Comparison of ENCODE assay signal across 20 cellular contexts in genomic region chr16:58419241-58420012, GRCh38. TPM values are rescaled to one million over a fixed set of nuclear protein-coding genes. Genes with fewer than 3 reads are reported as not detected.
A peak's percentile ranks its signal among the peaks of the same experiment; 100 is the strongest.
DNase-seq lines count a peak whose midpoint lies in the region; ATAC-seq and TF ChIP-seq lines count a peak whose summit lies in the region.
"Had no signal": no experiment of that assay in that cellular context is flagged by ENCODE, and none has a peak within 500 bp of the region (broad histone marks: within the 10 kb centered on the region; RNA-seq: fewer than 3 reads in every experiment).

No MANE protein-coding gene starts in this region.

- H3K4me3 ChIP-seq in heart right ventricle (no peak overlapping the region), NT2/D1 (ENCODE audit: insufficient read length, low read depth) (no peak overlapping the region), iPS-20b (ENCODE audit: low read length) (no peak overlapping the region; the same call in 1 of the 2 replicates), thymus (ENCODE audit: low read length) (no peak overlapping the region), trophoblast cell (ENCODE audit: low read depth, low read length) (no peak overlapping the region)
- H3K4me3 ChIP-seq: A549, coronary artery, skin epidermis, vagina had no signal

- no peak for TF ChIP-seq CTCF in heart right ventricle (IDR thresholded peaks at IDR 0.05)

- DNase-seq in heart right ventricle (no peak), left ventricle myocardium superior (no peak), NT2/D1 (ENCODE audit: low read depth, low spot score) (peak; percentile 32), SHP77 (lab: John Stamatoyannopoulos, UW) (no peak), trophoblast cell (no peak)
- DNase-seq in stimulated activated CD4-positive, alpha-beta T cell treated with anti-CD3 and anti-CD28 coated beads, Interleukin-1b, Interleukin-23, amount 100 ng/mL, for 48 hours = no peak
- DNase-seq: activated naive CD8-positive, alpha-beta T cell treated with anti-CD3 and anti-CD28 coated beads, Interleukin-2, amount 10 ng/mL, durations not matched to agents 7 days and 5 days; C1 segment of cervical spinal cord; GF-D8; NCI-H1417; NCI-H774; stimulated activated CD4-positive, alpha-beta T cell treated with anti-CD3 and anti-CD28 coated beads, Interleukin-4, amount 100 ng/mL, for 4 hours had no signal

- no peak overlapping the region for H3K4ac ChIP-seq in trophoblast cell (ENCODE audit: low read depth, low read length)

- H4K12ac ChIP-seq in trophoblast cell (ENCODE audit: low read depth, low read length) = no peak overlapping the region

- no peak overlapping the region for H3K23ac ChIP-seq in trophoblast cell (ENCODE audit: low read length)

- H3K4me1 ChIP-seq in heart right ventricle = peaks cover 0 to 59% (median 18%) of the 10 kb centered on the region in 9 donors
- H3K4me1 ChIP-seq in NT2/D1 (ENCODE audit: insufficient read depth, insufficient read length) = peaks cover 6% of the 10 kb centered on the region
- H3K4me1 ChIP-seq in iPS-20b (ENCODE audit: insufficient read depth, low read length) = peaks cover 7% of the 10 kb centered on the region; the same call in 1 of the 2 replicates
- no peaks in the 10 kb centered on the region for H3K4me1 ChIP-seq in thymus (ENCODE audit: control insufficient read depth, insufficient read depth, low read length)
- H3K4me1 ChIP-seq in trophoblast cell (ENCODE audit: control insufficient read depth in 1 of 2, insufficient read depth in 2 of 2, low read length in 2 of 2) = no peaks in the 10 kb centered on the region
- H3K4me1 ChIP-seq: A549, parathyroid adenoma, vagina had no signal

- no peaks in the 10 kb centered on the region for H3K9me3 ChIP-seq in heart right ventricle
- H3K9me3 ChIP-seq in NT2/D1 (ENCODE audit: insufficient read depth, low read length) = no peaks in the 10 kb centered on the region
- no peaks in the 10 kb centered on the region for H3K9me3 ChIP-seq in iPS-20b (ENCODE audit: insufficient read depth, low read depth, low read length)
- no peaks in the 10 kb centered on the region for H3K9me3 ChIP-seq in thymus (ENCODE audit: control insufficient read depth)
- H3K9me3 ChIP-seq in trophoblast cell (ENCODE audit: insufficient read depth, low read depth, low read length) = no peaks in the 10 kb centered on the region
- H3K9me3 ChIP-seq: A549, vagina had no signal

- intact Hi-C loops in heart right ventricle (cut with DNase I) (loop anchor here in 4 of 10 donors (2.0 to 10.0 kb wide), 3 partner anchors 33 to 75 kb away; no protein-coding TSS in a partner anchor), left ventricle myocardium superior (cut with micrococcal nuclease) (no loop called here)

- H3K9ac ChIP-seq in NT2/D1 (ENCODE audit: insufficient read length, low read depth) = peak overlapping the region; percentile 4
- peak overlapping the region; percentile 45; the same call in 1 of the 2 replicates for H3K9ac ChIP-seq in iPS-20b (ENCODE audit: low read depth, low read length)
- H3K9ac ChIP-seq in trophoblast cell (ENCODE audit: low read length) = no peak overlapping the region
- H3K9ac ChIP-seq: parathyroid adenoma had no signal

- H2BK5ac ChIP-seq in trophoblast cell (ENCODE audit: low read depth, low read length, poor library complexity) = no peak overlapping the region

- H2BK12ac ChIP-seq in trophoblast cell (ENCODE audit: low read length) = no peak overlapping the region

- H4K8ac ChIP-seq in trophoblast cell (ENCODE audit: low read depth, low read length) = no peak overlapping the region

- no peak overlapping the region for H2AFZ ChIP-seq in trophoblast cell (ENCODE audit: insufficient read depth, low read length, poor library complexity)
- H2AFZ ChIP-seq: parathyroid adenoma had no signal

- H3K27me3 ChIP-seq in heart right ventricle (peaks cover 0 to 13% (median 0%) of the 10 kb centered on the region in 7 donors), NT2/D1 (ENCODE audit: insufficient read depth, insufficient read length) (no peaks in the 10 kb centered on the region), iPS-20b (ENCODE audit: insufficient read depth, low read length) (no peaks in the 10 kb centered on the region), thymus (ENCODE audit: control insufficient read depth, insufficient read depth) (no peaks in the 10 kb centered on the region), trophoblast cell (ENCODE audit: insufficient read depth, low read length) (no peaks in the 10 kb centered on the region)
- H3K27me3 ChIP-seq: vagina had no signal

- no peak overlapping the region for H3K18ac ChIP-seq in trophoblast cell (ENCODE audit: low read length)

- H3K79me1 ChIP-seq in trophoblast cell (ENCODE audit: low read length) = no peaks in the 10 kb centered on the region

- no peak overlapping the region for H2AK5ac ChIP-seq in trophoblast cell (ENCODE audit: low read length)

- H3K27ac ChIP-seq in heart right ventricle = peak overlapping the region; percentile 54 to 95 (median 92)
- H3K27ac ChIP-seq in iPS-20b (ENCODE audit: low read length) = no peak overlapping the region
- H3K27ac ChIP-seq in thymus (ENCODE audit: low read depth) = peak overlapping the region; percentile 65
- no peak overlapping the region for H3K27ac ChIP-seq in trophoblast cell (ENCODE audit: low read depth, low read length)
- H3K27ac ChIP-seq: A549, coronary artery, parathyroid adenoma, vagina had no signal

- no peak overlapping the region for H3K14ac ChIP-seq in trophoblast cell (ENCODE audit: low read length)

- 59 to 74% methylated on average over 16 of the region's 16 CpGs for WGBS in heart right ventricle, 2 donors
- 93% methylated on average over 16 of the region's 16 CpGs for WGBS in thymus
- no CpG with 5 or more reads among the region's 16 CpGs for WGBS in trophoblast cell (ENCODE audit: extremely low coverage, insufficient coverage, insufficient read length)

- ATAC-seq in heart right ventricle (peak in 1 of 8 donors; percentile 4), left ventricle myocardium superior (no peak)
- ATAC-seq: activated T-helper 17 cell treated with anti-CD3 and anti-CD28 coated beads, Interleukin-2, amount 50 U/mL, for 72 hours had no signal

- H3K79me2 ChIP-seq in trophoblast cell (ENCODE audit: control insufficient read depth, insufficient read depth, low read length, poor library complexity) = no peaks in the 10 kb centered on the region
- H3K79me2 ChIP-seq: parathyroid adenoma had no signal

- H3K36me3 ChIP-seq in heart right ventricle (no peaks in the 10 kb centered on the region), NT2/D1 (ENCODE audit: insufficient read depth, insufficient read length, low read length) (no peaks in the 10 kb centered on the region), iPS-20b (ENCODE audit: insufficient read depth, low read depth, low read length) (no peaks in the 10 kb centered on the region), thymus (ENCODE audit: control insufficient read depth, insufficient read depth) (no peaks in the 10 kb centered on the region), trophoblast cell (ENCODE audit: control insufficient read depth in 1 of 2, insufficient read depth in 2 of 2, low read length in 2 of 2) (no peaks in the 10 kb centered on the region)
- H3K36me3 ChIP-seq: vagina had no signal

- no peak overlapping the region for H4K91ac ChIP-seq in trophoblast cell (ENCODE audit: low read depth, low read length)

- H2BK120ac ChIP-seq in trophoblast cell (ENCODE audit: insufficient read depth, low read length, poor library complexity) = no peak overlapping the region

- H3K4me2 ChIP-seq in trophoblast cell (ENCODE audit: low read length) = no peak overlapping the region
- H3K4me2 ChIP-seq: A549 had no signal

RNA-seq across cellular contexts. Expression of gene GINS3, which starts 27.2 kb away (rescaled TPM):
- total RNA-seq in heart right ventricle (1 to 10 TPM; 4.0 to 8.8 (median 5.5) TPM), left ventricle myocardium superior (6.5 TPM)
- polyA plus RNA-seq in heart right ventricle (10 to 100 TPM in 1 of 2 donors, 1 to 10 TPM in 1; 6.9 to 13.5 TPM), thymus (8.1 TPM)
- 6.2 and 6.5 TPM in 2 replicates for polyA plus RNA-seq in trophoblast cell (2013)

Comparison
In these comparisons a context has a peak if more than half of its experiments do, and no peak if none do; other contexts are left out.
1. H3K27ac ChIP-seq: peak in heart right ventricle (10 of 10) and thymus (single experiment); none in iPS-20b (single experiment) and trophoblast cell (single experiment).